17 cellular contexts compared by ENCODE assay signal in genomic region chr9:18606831-18607230, GRCh38.
DNase-seq lines count a peak whose midpoint lies in the region; ATAC-seq, FAIRE-seq and TF ChIP-seq lines count a peak whose summit lies in the region.
"Had no signal": no experiment of that assay in that cellular context is flagged by ENCODE, and none has a peak within 500 bp of the region (broad histone marks: within the 10 kb centered on the region; RNA-seq: fewer than 3 reads in every experiment).

No MANE protein-coding gene starts in this region.

- H3K27ac Mint-ChIP-seq in brain = peak overlapping the region in 3 of 5 experiments; percentile 27 to 77 (median 40)
- H3K27ac Mint-ChIP-seq: activated CD8-positive, alpha-beta T cell treated with anti-CD3 and anti-CD28 coated beads, Interleukin-2, amount 10 ng/mL, durations not matched to agents 7 days and 5 days; activated naive CD8-positive, alpha-beta T cell treated with anti-CD3 and anti-CD28 coated beads for 36 hours; B cell; effector memory CD8-positive, alpha-beta T cell; naive thymus-derived CD8-positive, alpha-beta T cell had no signal

- peaks cover 66% of the 10 kb centered on the region for H3K4me1 Mint-ChIP-seq in brain
- H3K4me1 Mint-ChIP-seq: activated naive CD8-positive, alpha-beta T cell treated with anti-CD3 and anti-CD28 coated beads for 36 hours; B cell; naive thymus-derived CD8-positive, alpha-beta T cell had no signal

- no peak overlapping the region for H3K23ac ChIP-seq in mesendoderm (ENCODE audit: low read length)

- POLR2A ChIA-PET in BJ (lab: Charles Lee) = no interaction called here

- H3K4me3 ChIP-seq in BJ (ENCODE audit: low read depth, low read length) = no peak overlapping the region
- H3K4me3 ChIP-seq in mesendoderm (ENCODE audit: low read length) = no peak overlapping the region

- H3K4me3 Mint-ChIP-seq in brain = peak overlapping the region in 1 of 5 experiments; percentile 6
- H3K4me3 Mint-ChIP-seq: activated CD8-positive, alpha-beta T cell treated with anti-CD3 and anti-CD28 coated beads, Interleukin-2, amount 10 ng/mL, durations not matched to agents 7 days and 5 days; activated naive CD8-positive, alpha-beta T cell treated with anti-CD3 and anti-CD28 coated beads for 36 hours; B cell; effector memory CD8-positive, alpha-beta T cell; naive thymus-derived CD8-positive, alpha-beta T cell had no signal

- no peak overlapping the region for H4K5ac ChIP-seq in mesendoderm (ENCODE audit: low read length)

- H2AK5ac ChIP-seq in mesendoderm (ENCODE audit: low read length) = no peak overlapping the region

- no peak overlapping the region for H3K18ac ChIP-seq in mesendoderm (ENCODE audit: low read length)

- no peaks in the 10 kb centered on the region for H3K79me1 ChIP-seq in mesendoderm (ENCODE audit: low read length)

- H2BK120ac ChIP-seq in mesendoderm (ENCODE audit: low read depth, low read length) = no peak overlapping the region

- no peak overlapping the region for H2BK15ac ChIP-seq in mesendoderm (replicated peaks; ENCODE audit: low read depth)

- H3K36me3 ChIP-seq in BJ (ENCODE audit: control insufficient read depth, insufficient read depth, low read length) = no peaks in the 10 kb centered on the region
- no peaks in the 10 kb centered on the region for H3K36me3 ChIP-seq in mesendoderm (ENCODE audit: control insufficient read depth, insufficient read depth, low read length)

- peaks cover 5% of the 10 kb centered on the region for H3K4me1 ChIP-seq in mesendoderm (ENCODE audit: control insufficient read depth, low read depth, low read length)

- H3K79me2 ChIP-seq in mesendoderm (ENCODE audit: control insufficient read depth, insufficient read depth, low read length) = no peaks in the 10 kb centered on the region

- H3K56ac ChIP-seq in mesendoderm (ENCODE audit: low read length) = no peak overlapping the region

- no peak overlapping the region for H3K4ac ChIP-seq in mesendoderm (ENCODE audit: low read depth, low read length)

- FAIRE-seq in GM12891 (lab: Jason Lieb, UNC) = no peak

- peak; percentile 26 for DNase-seq in BJ (ENCODE audit: low read depth)
- peak; percentile 82 for DNase-seq in NCI-H1105 treated with DMSO at 0.1 percent for 48 hours (lab: John Stamatoyannopoulos, UW)
- DNase-seq in mesendoderm = peak; percentile 93
- DNase-seq in T-helper 2 cell = no peak
- DNase-seq in GM12891 (ENCODE audit: insufficient read length, low spot score) = no peak
- DNase-seq: activated CD8-positive, alpha-beta T cell treated with anti-CD3 and anti-CD28 coated beads, Interleukin-2, amount 10 ng/mL, durations not matched to agents 7 days and 5 days; activated naive CD8-positive, alpha-beta T cell treated with anti-CD3 and anti-CD28 coated beads for 36 hours; effector memory CD8-positive, alpha-beta T cell; GOT3; naive thymus-derived CD8-positive, alpha-beta T cell; NK-92 treated with Interleukin-12 subunit alpha and Interleukin-12 subunit beta, amount 100 ng/mL, for 24 hours; stimulated activated CD4-positive, alpha-beta T cell treated with anti-CD3 and anti-CD28 coated beads, Interleukin-1b, Interleukin-23, amount 100 ng/mL, for 48 hours; stimulated activated naive CD4-positive, alpha-beta T cell treated with Interleukin-2 at 50 U/mL for 16 hours had no signal

- no peak overlapping the region for H4K8ac ChIP-seq in mesendoderm (ENCODE audit: low read depth, low read length)

- no peak overlapping the region for H3K9ac ChIP-seq in mesendoderm (ENCODE audit: low read length)

- CTCF ChIA-PET in BJ (lab: Yijun Ruan, JAX) = no interaction called here

- no peaks in the 10 kb centered on the region for H3K36me3 Mint-ChIP-seq in brain
- H3K36me3 Mint-ChIP-seq: activated naive CD8-positive, alpha-beta T cell treated with anti-CD3 and anti-CD28 coated beads for 36 hours; naive thymus-derived CD8-positive, alpha-beta T cell had no signal

- no peak overlapping the region for H3K27ac ChIP-seq in mesendoderm (ENCODE audit: low read depth, low read length)

- no peaks in the 10 kb centered on the region for H3K27me3 Mint-ChIP-seq in brain
- H3K27me3 Mint-ChIP-seq: B cell; effector memory CD8-positive, alpha-beta T cell had no signal

- peaks cover 0 to 4% (median 0%) of the 10 kb centered on the region in 5 experiments for H3K9me3 Mint-ChIP-seq in brain
- H3K9me3 Mint-ChIP-seq: activated naive CD8-positive, alpha-beta T cell treated with anti-CD3 and anti-CD28 coated beads for 36 hours; effector memory CD8-positive, alpha-beta T cell had no signal

- no peak for ATAC-seq in HG03457 (IDR thresholded peaks at IDR 0.05; ENCODE audit: unreplicated experiment)
- ATAC-seq in HG02852 (IDR thresholded peaks at IDR 0.05; ENCODE audit: unreplicated experiment) = no peak
- ATAC-seq: activated CD8-positive, alpha-beta T cell treated with anti-CD3 and anti-CD28 coated beads, Interleukin-2, amount 10 ng/mL, durations not matched to agents 7 days and 5 days; effector memory CD8-positive, alpha-beta T cell; naive thymus-derived CD8-positive, alpha-beta T cell had no signal

- TF ChIP-seq CTCF in BJ (IDR thresholded peaks at IDR 0.05; ENCODE audit: insufficient read depth, low read depth, low read length) = no peak
- TF ChIP-seq CTCF in brain (conservative IDR thresholded peaks at IDR 0.05) = no peak

- H3K27me3 ChIP-seq in BJ (ENCODE audit: control insufficient read depth, insufficient read depth, low read length) = no peaks in the 10 kb centered on the region
- no peaks in the 10 kb centered on the region for H3K27me3 ChIP-seq in mesendoderm (ENCODE audit: insufficient read depth, low read length, poor library complexity)

- H3K4me2 ChIP-seq in mesendoderm (ENCODE audit: low read length) = no peak overlapping the region

- H2BK5ac ChIP-seq in mesendoderm (ENCODE audit: low read length) = peak overlapping the region; percentile 23

- no peak for TF ChIP-seq POLR2A in GM12891 (IDR thresholded peaks at IDR 0.05; ENCODE audit: low read depth, low read length)

TF ChIP-seq in GM12891, 5 proteins besides CTCF, POLR2A, EP300 and RAD21:
- TF ChIP-seq POLR2AphosphoS5 (IDR thresholded peaks at IDR 0.05; ENCODE audit: low read depth, low read length) = no peak
- TF ChIP-seq PAX5 (IDR thresholded peaks at IDR 0.05; ENCODE audit: insufficient read depth, low read length, severe bottlenecking) = no peak
- TF ChIP-seq POU2F2 (IDR thresholded peaks at IDR 0.05; ENCODE audit: low read depth, low read length) = no peak
- TF ChIP-seq TAF1 (IDR thresholded peaks at IDR 0.05; ENCODE audit: low read depth, low read length) = no peak
- no peak for TF ChIP-seq SPI1 (IDR thresholded peaks at IDR 0.05; ENCODE audit: low read depth, low read length)
TF ChIP-seq in GM12891: peak in this region for 0.

Comparison
In these comparisons a context has a peak if more than half of its experiments do, and no peak if none do; other contexts are left out.
1. DNase-seq: peak in BJ (single experiment), NCI-H1105 treated with DMSO at 0.1 percent for 48 hours (single experiment) and mesendoderm (single experiment); none in T-helper 2 cell (0 of 5) and GM12891 (single experiment).